ENCODE assay signal across 29 cellular contexts in the genomic region with DNA sequence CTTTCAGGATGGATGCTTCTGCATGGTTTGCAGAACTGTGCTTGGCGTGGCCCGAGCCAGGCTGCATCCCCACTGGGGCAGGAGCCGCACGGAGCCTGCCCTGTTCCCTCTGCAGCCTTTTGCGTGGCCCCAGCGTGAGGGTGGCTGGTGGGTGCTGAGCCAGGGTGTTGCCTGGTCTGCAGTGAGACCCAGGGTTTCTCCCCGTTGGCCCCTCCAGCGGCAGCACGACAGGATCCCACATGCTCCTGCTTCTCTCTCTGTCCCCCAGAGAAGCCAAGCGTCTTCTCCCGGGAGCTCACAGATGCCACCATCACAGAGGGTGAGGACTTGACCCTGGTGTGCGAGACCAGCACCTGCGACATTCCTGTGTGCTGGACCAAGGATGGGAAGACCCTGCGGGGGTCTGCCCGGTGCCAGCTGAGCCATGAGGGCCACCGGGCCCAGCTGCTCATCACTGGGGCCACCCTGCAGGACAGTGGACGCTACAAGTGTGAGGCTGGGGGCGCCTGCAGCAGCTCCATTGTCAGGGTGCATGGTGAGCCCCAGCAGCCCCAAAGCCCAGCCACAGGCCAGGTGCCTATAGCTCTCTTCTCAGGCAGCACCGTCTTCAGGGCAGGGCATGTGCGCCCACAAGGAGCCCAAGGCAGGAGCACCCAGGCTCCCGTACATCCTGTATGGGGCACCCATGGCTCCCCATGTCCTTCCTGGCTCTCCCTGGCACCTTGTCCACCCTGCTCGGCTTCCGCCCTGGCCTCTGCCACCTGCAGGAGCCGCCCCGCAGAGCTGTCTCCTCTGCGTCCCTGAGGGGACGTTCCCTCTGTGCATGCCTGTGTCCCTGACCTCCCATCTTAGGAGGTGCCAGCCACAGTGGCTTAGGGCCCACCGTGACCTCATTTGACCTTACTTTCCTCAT.
DNase-seq lines count a peak whose midpoint lies in the region; ATAC-seq and TF ChIP-seq lines count a peak whose summit lies in the region.
"Had no signal": no experiment of that assay in that cellular context is flagged by ENCODE, and none has a peak within 500 bp of the region (broad histone marks: within the 10 kb centered on the region; RNA-seq: fewer than 3 reads in every experiment).

No MANE protein-coding gene starts in this region.

- H3K27me3 ChIP-seq in left lung (no peaks in the 10 kb centered on the region), spleen (replicated peaks in 1 of 7) (no peaks in the 10 kb centered on the region), esophagus muscularis mucosa (no peaks in the 10 kb centered on the region)
- H3K27me3 ChIP-seq: testis, uterus had no signal

- H3K9me3 ChIP-seq in left lung (no peaks in the 10 kb centered on the region), spleen (no peaks in the 10 kb centered on the region), esophagus muscularis mucosa (no peaks in the 10 kb centered on the region)
- H3K9me3 ChIP-seq: testis, uterus had no signal

- H3K36me3 Mint-ChIP-seq in activated T-cell treated with anti-CD3 and anti-CD28 coated beads, Interleukin-2, amount 50 U/mL, for 24 hours (ENCODE audit: low read depth) = peaks cover 36% of the 10 kb centered on the region
- peaks cover 3% of the 10 kb centered on the region for H3K36me3 Mint-ChIP-seq in activated T-cell treated with anti-CD3 and anti-CD28 coated beads, Interleukin-2, amount 50 U/mL, for 4 hours (ENCODE audit: insufficient read depth)
- H3K36me3 Mint-ChIP-seq in chondrocyte (ENCODE audit: low read depth) = no peaks in the 10 kb centered on the region

- H3K4me3 ChIP-seq in left lung (no peak overlapping the region), spleen (no peak overlapping the region), esophagus muscularis mucosa (no peak overlapping the region)
- H3K4me3 ChIP-seq: smooth muscle cell, testis, uterus had no signal

- H3K36me3 ChIP-seq in left lung = peaks cover 0 to 26% of the 10 kb centered on the region in 2 donors
- H3K36me3 ChIP-seq in spleen = peaks cover 0 to 68% (median 15%) of the 10 kb centered on the region in 6 donors
- H3K36me3 ChIP-seq in esophagus muscularis mucosa = peaks cover 0 to 87% (median 37%) of the 10 kb centered on the region in 4 donors
- H3K36me3 ChIP-seq: uterus had no signal

- TF ChIP-seq POLR2A in spleen (IDR thresholded peaks at IDR 0.05) = no peak
- TF ChIP-seq POLR2A in esophagus muscularis mucosa (IDR thresholded peaks at IDR 0.05; ENCODE audit: low read depth) = no peak

- no peak for ATAC-seq in activated T-cell treated with anti-CD3 and anti-CD28 coated beads, Interleukin-2, amount 50 U/mL, for 4 hours
- ATAC-seq in left lung = no peak
- no peak for ATAC-seq in GM18511 (IDR thresholded peaks at IDR 0.05; ENCODE audit: unreplicated experiment)
- ATAC-seq: activated naive CD8-positive, alpha-beta T cell treated with anti-CD3 and anti-CD28 coated beads, Interleukin-2, amount 50 U/mL, for 24 hours; HepG2; stimulated activated naive CD8-positive, alpha-beta T cell treated with anti-CD3 and anti-CD28 coated beads, Interleukin-15, Interleukin-2, amounts not matched to agents 100 U/mL and 50 U/mL, for 24 hours had no signal

- WGBS in spleen, 5 donors = 90 to 96% (median 93%) methylated on average over 25 to 28 of the region's 28 CpGs
- WGBS in esophagus muscularis mucosa = 94% methylated on average over 14 of the region's 28 CpGs

- no peak overlapping the region for H3K27ac Mint-ChIP-seq in activated T-cell treated with anti-CD3 and anti-CD28 coated beads, Interleukin-2, amount 50 U/mL, for 24 hours
- no peak overlapping the region for H3K27ac Mint-ChIP-seq in chondrocyte (ENCODE audit: unreplicated experiment)
- H3K27ac Mint-ChIP-seq: activated CD4-positive, alpha-beta memory T cell treated with anti-CD3 and anti-CD28 coated beads, Interleukin-2, amount 10 ng/mL, durations not matched to agents 7 days and 5 days; activated naive CD8-positive, alpha-beta T cell treated with anti-CD3 and anti-CD28 coated beads, Interleukin-2, amount 50 U/mL, for 24 hours; brain; nephron progenitor cell had no signal

- H3K27ac ChIP-seq in left lung (no peak overlapping the region), spleen (no peak overlapping the region), esophagus muscularis mucosa (replicated peaks in 1 of 4) (no peak overlapping the region)
- H3K27ac ChIP-seq: parathyroid adenoma, testis, uterus had no signal

- TF ChIP-seq EP300 in esophagus muscularis mucosa (IDR thresholded peaks at IDR 0.05) = no peak

- no peak for TF ChIP-seq CTCF in chondrocyte (IDR thresholded peaks at IDR 0.05)
- TF ChIP-seq CTCF in left lung (IDR thresholded peaks at IDR 0.05) = no peak
- TF ChIP-seq CTCF in spleen (IDR thresholded peaks at IDR 0.05 in 8 of 11, conservative IDR thresholded peaks at IDR 0.05 in 3 of 11) = no peak
- TF ChIP-seq CTCF in esophagus muscularis mucosa (IDR thresholded peaks at IDR 0.05) = no peak

- H3K4me1 ChIP-seq in left lung (no peaks in the 10 kb centered on the region), spleen (peaks cover 0 to 11% (median 0%) of the 10 kb centered on the region in 6 donors), esophagus muscularis mucosa (no peaks in the 10 kb centered on the region)
- H3K4me1 ChIP-seq: parathyroid adenoma, testis, uterus had no signal

- H3K27me3 Mint-ChIP-seq in activated T-cell treated with anti-CD3 and anti-CD28 coated beads, Interleukin-2, amount 50 U/mL, for 24 hours = no peaks in the 10 kb centered on the region
- no peaks in the 10 kb centered on the region for H3K27me3 Mint-ChIP-seq in activated T-cell treated with anti-CD3 and anti-CD28 coated beads, Interleukin-2, amount 50 U/mL, for 4 hours (ENCODE audit: low read depth)
- no peaks in the 10 kb centered on the region for H3K27me3 Mint-ChIP-seq in chondrocyte (ENCODE audit: low read depth)
- H3K27me3 Mint-ChIP-seq: activated CD4-positive, alpha-beta memory T cell treated with anti-CD3 and anti-CD28 coated beads, Interleukin-2, amount 10 ng/mL, durations not matched to agents 7 days and 5 days; activated naive CD8-positive, alpha-beta T cell treated with anti-CD3 and anti-CD28 coated beads, Interleukin-2, amount 50 U/mL, for 24 hours; brain had no signal

- H3K4me1 Mint-ChIP-seq in activated T-cell treated with anti-CD3 and anti-CD28 coated beads, Interleukin-2, amount 50 U/mL, for 24 hours (ENCODE audit: low read depth) = no peaks in the 10 kb centered on the region
- H3K4me1 Mint-ChIP-seq in activated T-cell treated with anti-CD3 and anti-CD28 coated beads, Interleukin-2, amount 50 U/mL, for 4 hours (ENCODE audit: low read depth) = no peaks in the 10 kb centered on the region
- H3K4me1 Mint-ChIP-seq in chondrocyte (ENCODE audit: low read depth) = no peaks in the 10 kb centered on the region
- H3K4me1 Mint-ChIP-seq: activated CD4-positive, alpha-beta memory T cell treated with anti-CD3 and anti-CD28 coated beads, Interleukin-2, amount 10 ng/mL, durations not matched to agents 7 days and 5 days; activated naive CD8-positive, alpha-beta T cell treated with anti-CD3 and anti-CD28 coated beads, Interleukin-2, amount 50 U/mL, for 24 hours; brain had no signal

- no peak overlapping the region for H3K4me3 Mint-ChIP-seq in activated T-cell treated with anti-CD3 and anti-CD28 coated beads, Interleukin-2, amount 50 U/mL, for 24 hours
- no peak overlapping the region for H3K4me3 Mint-ChIP-seq in activated T-cell treated with anti-CD3 and anti-CD28 coated beads, Interleukin-2, amount 50 U/mL, for 4 hours
- no peak overlapping the region for H3K4me3 Mint-ChIP-seq in chondrocyte (ENCODE audit: unreplicated experiment)
- H3K4me3 Mint-ChIP-seq: activated CD4-positive, alpha-beta memory T cell treated with anti-CD3 and anti-CD28 coated beads, Interleukin-2, amount 10 ng/mL, durations not matched to agents 7 days and 5 days; activated naive CD8-positive, alpha-beta T cell treated with anti-CD3 and anti-CD28 coated beads, Interleukin-2, amount 50 U/mL, for 24 hours; brain; nephron progenitor cell had no signal

- DNase-seq in activated T-cell treated with anti-CD3 and anti-CD28 coated beads, Interleukin-2, amount 50 U/mL, for 24 hours = peak; percentile 16
- no peak for DNase-seq in activated T-cell treated with anti-CD3 and anti-CD28 coated beads, Interleukin-2, amount 50 U/mL, for 4 hours
- peak; percentile 93 for DNase-seq in chondrocyte (ENCODE audit: low spot score)
- peak; percentile 28 to 67 for DNase-seq in left lung
- peak; percentile 71 for DNase-seq in spleen
- DNase-seq in esophagus muscularis mucosa (ENCODE audit: extremely low spot score) = no peak
- DNase-seq in T-helper 9 cell = no peak
- DNase-seq: 8988T; activated CD4-positive, alpha-beta memory T cell treated with anti-CD3 and anti-CD28 coated beads, Interleukin-2, amount 10 ng/mL, durations not matched to agents 7 days and 5 days; activated CD8-positive, alpha-beta memory T cell treated with anti-CD3 and anti-CD28 coated beads, Interleukin-2, amount 50 U/mL, for 4 hours; activated naive CD8-positive, alpha-beta T cell treated with anti-CD3 and anti-CD28 coated beads, Interleukin-2, amount 50 U/mL, for 24 hours; DMS79; HCEC 1CT; Karpas-422; NCI-H1417; NCI-H2029 treated with DMSO at 0.1 percent for 48 hours; NCI-H524 treated with DMSO at 0.1 percent for 48 hours; nephron progenitor cell; NK-92 treated with Interleukin-12 subunit alpha and Interleukin-12 subunit beta, amount 100 ng/mL, for 24 hours; SHP77; stimulated activated CD4-positive, alpha-beta T cell treated with anti-CD3 and anti-CD28 coated beads, Interleukin-1b, Interleukin-23, amount 100 ng/mL, for 48 hours; stimulated activated naive CD8-positive, alpha-beta T cell treated with anti-CD3 and anti-CD28 coated beads, Interleukin-15, Interleukin-2, amounts not matched to agents 100 U/mL and 50 U/mL, for 24 hours; testis had no signal

- intact Hi-C loops in left lung (cut with DNase I) = no loop called here
- intact Hi-C loops in spleen (cut with DNase I; ENCODE audit: low total_unique reads) = no loop called here
- intact Hi-C loops in esophagus muscularis mucosa (cut with DNase I) = no loop called here

- H3K9me3 Mint-ChIP-seq in activated T-cell treated with anti-CD3 and anti-CD28 coated beads, Interleukin-2, amount 50 U/mL, for 24 hours = no peaks in the 10 kb centered on the region
- no peaks in the 10 kb centered on the region for H3K9me3 Mint-ChIP-seq in activated T-cell treated with anti-CD3 and anti-CD28 coated beads, Interleukin-2, amount 50 U/mL, for 4 hours
- no peaks in the 10 kb centered on the region for H3K9me3 Mint-ChIP-seq in chondrocyte (ENCODE audit: low read depth)
- H3K9me3 Mint-ChIP-seq: activated CD4-positive, alpha-beta memory T cell treated with anti-CD3 and anti-CD28 coated beads, Interleukin-2, amount 10 ng/mL, durations not matched to agents 7 days and 5 days; activated naive CD8-positive, alpha-beta T cell treated with anti-CD3 and anti-CD28 coated beads, Interleukin-2, amount 50 U/mL, for 24 hours; brain; nephron progenitor cell had no signal

Comparison
In these comparisons a context has a peak if more than half of its experiments do, and no peak if none do; other contexts are left out.
1. DNase-seq: peak in activated T-cell treated with anti-CD3 and anti-CD28 coated beads, Interleukin-2, amount 50 U/mL, for 24 hours (single experiment), chondrocyte (single experiment), left lung (2 of 2) and spleen (single experiment); none in activated T-cell treated with anti-CD3 and anti-CD28 coated beads, Interleukin-2, amount 50 U/mL, for 4 hours (single experiment), esophagus muscularis mucosa (single experiment) and T-helper 9 cell (single experiment).